Comparison of ENCODE assay signal across 2 cellular contexts in the genomic region with DNA sequence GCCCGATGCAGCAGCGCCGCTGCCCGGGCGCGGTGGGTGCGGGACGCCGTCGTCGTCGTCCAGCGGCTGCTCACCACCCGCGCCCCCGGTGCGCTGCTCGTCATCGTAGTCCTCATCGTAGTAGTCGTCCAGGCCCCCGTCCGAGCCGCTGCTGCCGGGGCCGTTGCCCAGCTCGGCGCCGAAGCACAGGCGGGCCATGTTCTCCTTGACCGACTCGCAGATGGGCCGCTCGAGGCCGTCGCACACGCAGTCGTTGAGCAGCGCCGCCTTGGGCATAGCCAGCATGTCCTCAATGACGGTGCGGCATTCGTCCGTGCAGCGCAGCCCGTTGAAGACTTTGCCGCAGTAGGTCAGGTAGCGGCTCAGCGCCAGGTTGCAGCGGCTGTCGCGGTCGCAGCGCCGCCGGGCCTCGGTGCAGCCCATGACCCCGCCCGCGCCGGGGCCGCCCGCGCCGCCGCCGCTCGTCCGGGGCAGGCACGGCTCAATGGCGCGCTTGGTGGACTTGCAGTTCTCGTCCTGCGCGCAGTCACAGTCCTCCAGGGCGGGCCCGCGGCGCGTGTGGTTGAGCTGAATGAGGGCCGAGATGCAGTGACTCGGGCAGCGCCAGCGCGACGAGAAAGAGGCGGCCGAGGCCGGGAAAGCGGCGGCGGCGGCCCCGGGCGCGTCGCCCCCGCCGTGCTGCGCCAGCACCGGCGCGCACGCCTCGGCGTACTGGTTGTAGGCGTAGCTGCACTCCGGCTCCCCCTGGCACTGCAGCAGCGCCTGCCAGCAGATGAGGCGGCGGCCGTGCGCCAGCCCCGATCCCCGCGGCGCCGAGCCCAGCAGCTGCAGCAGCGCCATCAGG.
TF ChIP-seq lines count a peak whose summit lies in the region.

No MANE protein-coding gene starts in this region.

TF ChIP-seq in SK-N-SH, 30 proteins besides CTCF, POLR2A, EP300 and RAD21 (continued from another document and continues in another):
- TF ChIP-seq JUND (IDR thresholded peaks at IDR 0.05) (no peak), GATA2 (CRISPR knock-in tag; IDR thresholded peaks at IDR 0.05) (no peak), MXI1 (IDR thresholded peaks at IDR 0.05; ENCODE audit: low read depth, low read length) (peak; percentile 44), RCOR1 (IDR thresholded peaks at IDR 0.05; ENCODE audit: low read length) (no peak), NRF1 (IDR thresholded peaks at IDR 0.05; ENCODE audit: low read depth, low read length) (no peak), ELF1 (IDR thresholded peaks at IDR 0.05) (0 out of 2 replicates have a peak, but pooled peaks have one; percentile 0), MEF2A (IDR thresholded peaks at IDR 0.05; ENCODE audit: borderline replicate concordance, low read depth) (no peak), FOXM1 (IDR thresholded peaks at IDR 0.05; ENCODE audit: low read depth) (no peak), RXRA (IDR thresholded peaks at IDR 0.05; ENCODE audit: borderline replicate concordance, low read depth) (no peak), FOSL2 (IDR thresholded peaks at IDR 0.05; ENCODE audit: borderline replicate concordance, low read depth) (no peak), TEAD4 (IDR thresholded peaks at IDR 0.05; ENCODE audit: borderline replicate concordance, insufficient read depth) (no peak), RFX5 (IDR thresholded peaks at IDR 0.05; ENCODE audit: low read length) (no peak), NFIC (IDR thresholded peaks at IDR 0.05; ENCODE audit: borderline replicate concordance) (no peak), CHD2 (IDR thresholded peaks at IDR 0.05; ENCODE audit: low read length, partially characterized antibody) (peak; percentile 14), TCF12 (IDR thresholded peaks at IDR 0.05) (no peak)
- TF ChIP-seq, protein P1, sequence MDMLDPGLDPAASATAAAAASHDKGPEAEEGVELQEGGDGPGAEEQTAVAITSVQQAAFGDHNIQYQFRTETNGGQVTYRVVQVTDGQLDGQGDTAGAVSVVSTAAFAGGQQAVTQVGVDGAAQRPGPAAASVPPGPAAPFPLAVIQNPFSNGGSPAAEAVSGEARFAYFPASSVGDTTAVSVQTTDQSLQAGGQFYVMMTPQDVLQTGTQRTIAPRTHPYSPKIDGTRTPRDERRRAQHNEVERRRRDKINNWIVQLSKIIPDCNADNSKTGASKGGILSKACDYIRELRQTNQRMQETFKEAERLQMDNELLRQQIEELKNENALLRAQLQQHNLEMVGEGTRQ (IDR thresholded peaks at IDR 0.05; ENCODE audit: borderline replicate concordance, low read depth, low read length), result no peak
- TF ChIP-seq, protein P2, sequence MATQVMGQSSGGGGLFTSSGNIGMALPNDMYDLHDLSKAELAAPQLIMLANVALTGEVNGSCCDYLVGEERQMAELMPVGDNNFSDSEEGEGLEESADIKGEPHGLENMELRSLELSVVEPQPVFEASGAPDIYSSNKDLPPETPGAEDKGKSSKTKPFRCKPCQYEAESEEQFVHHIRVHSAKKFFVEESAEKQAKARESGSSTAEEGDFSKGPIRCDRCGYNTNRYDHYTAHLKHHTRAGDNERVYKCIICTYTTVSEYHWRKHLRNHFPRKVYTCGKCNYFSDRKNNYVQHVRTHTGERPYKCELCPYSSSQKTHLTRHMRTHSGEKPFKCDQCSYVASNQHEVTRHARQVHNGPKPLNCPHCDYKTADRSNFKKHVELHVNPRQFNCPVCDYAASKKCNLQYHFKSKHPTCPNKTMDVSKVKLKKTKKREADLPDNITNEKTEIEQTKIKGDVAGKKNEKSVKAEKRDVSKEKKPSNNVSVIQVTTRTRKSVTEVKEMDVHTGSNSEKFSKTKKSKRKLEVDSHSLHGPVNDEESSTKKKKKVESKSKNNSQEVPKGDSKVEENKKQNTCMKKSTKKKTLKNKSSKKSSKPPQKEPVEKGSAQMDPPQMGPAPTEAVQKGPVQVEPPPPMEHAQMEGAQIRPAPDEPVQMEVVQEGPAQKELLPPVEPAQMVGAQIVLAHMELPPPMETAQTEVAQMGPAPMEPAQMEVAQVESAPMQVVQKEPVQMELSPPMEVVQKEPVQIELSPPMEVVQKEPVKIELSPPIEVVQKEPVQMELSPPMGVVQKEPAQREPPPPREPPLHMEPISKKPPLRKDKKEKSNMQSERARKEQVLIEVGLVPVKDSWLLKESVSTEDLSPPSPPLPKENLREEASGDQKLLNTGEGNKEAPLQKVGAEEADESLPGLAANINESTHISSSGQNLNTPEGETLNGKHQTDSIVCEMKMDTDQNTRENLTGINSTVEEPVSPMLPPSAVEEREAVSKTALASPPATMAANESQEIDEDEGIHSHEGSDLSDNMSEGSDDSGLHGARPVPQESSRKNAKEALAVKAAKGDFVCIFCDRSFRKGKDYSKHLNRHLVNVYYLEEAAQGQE (IDR thresholded peaks at IDR 0.05; ENCODE audit: low read depth, low read length), result no peak
- TF ChIP-seq, protein P3, sequence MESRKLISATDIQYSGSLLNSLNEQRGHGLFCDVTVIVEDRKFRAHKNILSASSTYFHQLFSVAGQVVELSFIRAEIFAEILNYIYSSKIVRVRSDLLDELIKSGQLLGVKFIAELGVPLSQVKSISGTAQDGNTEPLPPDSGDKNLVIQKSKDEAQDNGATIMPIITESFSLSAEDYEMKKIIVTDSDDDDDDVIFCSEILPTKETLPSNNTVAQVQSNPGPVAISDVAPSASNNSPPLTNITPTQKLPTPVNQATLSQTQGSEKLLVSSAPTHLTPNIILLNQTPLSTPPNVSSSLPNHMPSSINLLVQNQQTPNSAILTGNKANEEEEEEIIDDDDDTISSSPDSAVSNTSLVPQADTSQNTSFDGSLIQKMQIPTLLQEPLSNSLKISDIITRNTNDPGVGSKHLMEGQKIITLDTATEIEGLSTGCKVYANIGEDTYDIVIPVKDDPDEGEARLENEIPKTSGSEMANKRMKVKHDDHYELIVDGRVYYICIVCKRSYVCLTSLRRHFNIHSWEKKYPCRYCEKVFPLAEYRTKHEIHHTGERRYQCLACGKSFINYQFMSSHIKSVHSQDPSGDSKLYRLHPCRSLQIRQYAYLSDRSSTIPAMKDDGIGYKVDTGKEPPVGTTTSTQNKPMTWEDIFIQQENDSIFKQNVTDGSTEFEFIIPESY (IDR thresholded peaks at IDR 0.05; ENCODE audit: borderline replicate concordance, low read depth), result no peak
- TF ChIP-seq, protein P4, sequence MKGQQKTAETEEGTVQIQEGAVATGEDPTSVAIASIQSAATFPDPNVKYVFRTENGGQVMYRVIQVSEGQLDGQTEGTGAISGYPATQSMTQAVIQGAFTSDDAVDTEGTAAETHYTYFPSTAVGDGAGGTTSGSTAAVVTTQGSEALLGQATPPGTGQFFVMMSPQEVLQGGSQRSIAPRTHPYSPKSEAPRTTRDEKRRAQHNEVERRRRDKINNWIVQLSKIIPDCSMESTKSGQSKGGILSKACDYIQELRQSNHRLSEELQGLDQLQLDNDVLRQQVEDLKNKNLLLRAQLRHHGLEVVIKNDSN (IDR thresholded peaks at IDR 0.05; ENCODE audit: borderline replicate concordance, low read depth), result no peak
- TF ChIP-seq, protein P5, sequence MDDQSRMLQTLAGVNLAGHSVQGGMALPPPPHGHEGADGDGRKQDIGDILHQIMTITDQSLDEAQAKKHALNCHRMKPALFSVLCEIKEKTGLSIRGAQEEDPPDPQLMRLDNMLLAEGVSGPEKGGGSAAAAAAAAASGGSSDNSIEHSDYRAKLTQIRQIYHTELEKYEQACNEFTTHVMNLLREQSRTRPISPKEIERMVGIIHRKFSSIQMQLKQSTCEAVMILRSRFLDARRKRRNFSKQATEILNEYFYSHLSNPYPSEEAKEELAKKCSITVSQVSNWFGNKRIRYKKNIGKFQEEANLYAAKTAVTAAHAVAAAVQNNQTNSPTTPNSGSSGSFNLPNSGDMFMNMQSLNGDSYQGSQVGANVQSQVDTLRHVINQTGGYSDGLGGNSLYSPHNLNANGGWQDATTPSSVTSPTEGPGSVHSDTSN (IDR thresholded peaks at IDR 0.05), result no peak
- TF ChIP-seq, protein P6, sequence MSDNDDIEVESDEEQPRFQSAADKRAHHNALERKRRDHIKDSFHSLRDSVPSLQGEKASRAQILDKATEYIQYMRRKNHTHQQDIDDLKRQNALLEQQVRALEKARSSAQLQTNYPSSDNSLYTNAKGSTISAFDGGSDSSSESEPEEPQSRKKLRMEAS (IDR thresholded peaks at IDR 0.05; ENCODE audit: low read depth), result 0 out of 2 replicates have a peak, but pooled peaks have one; percentile 22

TF ChIP-seq in SK-N-SH treated with all-trans-retinoic acid at 6 μM for 48 hours, 23 proteins besides CTCF, POLR2A, EP300 and RAD21 (continued from another document):
- TF ChIP-seq, protein P7, sequence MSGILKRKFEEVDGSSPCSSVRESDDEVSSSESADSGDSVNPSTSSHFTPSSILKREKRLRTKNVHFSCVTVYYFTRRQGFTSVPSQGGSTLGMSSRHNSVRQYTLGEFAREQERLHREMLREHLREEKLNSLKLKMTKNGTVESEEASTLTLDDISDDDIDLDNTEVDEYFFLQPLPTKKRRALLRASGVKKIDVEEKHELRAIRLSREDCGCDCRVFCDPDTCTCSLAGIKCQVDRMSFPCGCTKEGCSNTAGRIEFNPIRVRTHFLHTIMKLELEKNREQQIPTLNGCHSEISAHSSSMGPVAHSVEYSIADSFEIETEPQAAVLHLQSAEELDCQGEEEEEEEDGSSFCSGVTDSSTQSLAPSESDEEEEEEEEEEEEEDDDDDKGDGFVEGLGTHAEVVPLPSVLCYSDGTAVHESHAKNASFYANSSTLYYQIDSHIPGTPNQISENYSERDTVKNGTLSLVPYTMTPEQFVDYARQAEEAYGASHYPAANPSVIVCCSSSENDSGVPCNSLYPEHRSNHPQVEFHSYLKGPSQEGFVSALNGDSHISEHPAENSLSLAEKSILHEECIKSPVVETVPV (CRISPR knock-in tag; IDR thresholded peaks at IDR 0.05), result no peak
- TF ChIP-seq TOX (CRISPR knock-in tag; IDR thresholded peaks at IDR 0.05; ENCODE audit: borderline replicate concordance) (no peak), BACH2 (CRISPR knock-in tag; IDR thresholded peaks at IDR 0.05; ENCODE audit: borderline replicate concordance) (no peak), ZNF70 (CRISPR knock-in tag; IDR thresholded peaks at IDR 0.05) (no peak), ZFP3 (CRISPR knock-in tag; IDR thresholded peaks at IDR 0.05) (no peak), ZFP30 (CRISPR knock-in tag; IDR thresholded peaks at IDR 0.05) (no peak), OSR1 (CRISPR knock-in tag; IDR thresholded peaks at IDR 0.05) (no peak), ESRRG (CRISPR knock-in tag; IDR thresholded peaks at IDR 0.05) (no peak), ISL1 (CRISPR knock-in tag; IDR thresholded peaks at IDR 0.05) (no peak), ZC3H10 (CRISPR knock-in tag; IDR thresholded peaks at IDR 0.05) (no peak)
- TF ChIP-seq, protein P8, sequence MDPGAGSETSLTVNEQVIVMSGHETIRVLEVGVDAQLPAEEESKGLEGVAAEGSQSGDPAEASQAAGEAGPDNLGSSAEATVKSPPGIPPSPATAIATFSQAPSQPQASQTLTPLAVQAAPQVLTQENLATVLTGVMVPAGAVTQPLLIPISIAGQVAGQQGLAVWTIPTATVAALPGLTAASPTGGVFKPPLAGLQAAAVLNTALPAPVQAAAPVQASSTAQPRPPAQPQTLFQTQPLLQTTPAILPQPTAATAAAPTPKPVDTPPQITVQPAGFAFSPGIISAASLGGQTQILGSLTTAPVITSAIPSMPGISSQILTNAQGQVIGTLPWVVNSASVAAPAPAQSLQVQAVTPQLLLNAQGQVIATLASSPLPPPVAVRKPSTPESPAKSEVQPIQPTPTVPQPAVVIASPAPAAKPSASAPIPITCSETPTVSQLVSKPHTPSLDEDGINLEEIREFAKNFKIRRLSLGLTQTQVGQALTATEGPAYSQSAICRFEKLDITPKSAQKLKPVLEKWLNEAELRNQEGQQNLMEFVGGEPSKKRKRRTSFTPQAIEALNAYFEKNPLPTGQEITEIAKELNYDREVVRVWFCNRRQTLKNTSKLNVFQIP (CRISPR knock-in tag; IDR thresholded peaks at IDR 0.05; ENCODE audit: borderline replicate concordance, low read depth), result no peak
- TF ChIP-seq, protein P9, sequence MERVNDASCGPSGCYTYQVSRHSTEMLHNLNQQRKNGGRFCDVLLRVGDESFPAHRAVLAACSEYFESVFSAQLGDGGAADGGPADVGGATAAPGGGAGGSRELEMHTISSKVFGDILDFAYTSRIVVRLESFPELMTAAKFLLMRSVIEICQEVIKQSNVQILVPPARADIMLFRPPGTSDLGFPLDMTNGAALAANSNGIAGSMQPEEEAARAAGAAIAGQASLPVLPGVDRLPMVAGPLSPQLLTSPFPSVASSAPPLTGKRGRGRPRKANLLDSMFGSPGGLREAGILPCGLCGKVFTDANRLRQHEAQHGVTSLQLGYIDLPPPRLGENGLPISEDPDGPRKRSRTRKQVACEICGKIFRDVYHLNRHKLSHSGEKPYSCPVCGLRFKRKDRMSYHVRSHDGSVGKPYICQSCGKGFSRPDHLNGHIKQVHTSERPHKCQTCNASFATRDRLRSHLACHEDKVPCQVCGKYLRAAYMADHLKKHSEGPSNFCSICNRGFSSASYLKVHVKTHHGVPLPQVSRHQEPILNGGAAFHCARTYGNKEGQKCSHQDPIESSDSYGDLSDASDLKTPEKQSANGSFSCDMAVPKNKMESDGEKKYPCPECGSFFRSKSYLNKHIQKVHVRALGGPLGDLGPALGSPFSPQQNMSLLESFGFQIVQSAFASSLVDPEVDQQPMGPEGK (CRISPR knock-in tag; IDR thresholded peaks at IDR 0.05; ENCODE audit: borderline replicate concordance), result no peak
